22 cellular contexts compared by ENCODE assay signal in genomic region chr20:40815156-40816038, GRCh38.
"Had no signal": no experiment of that assay in that cellular context is flagged by ENCODE, and none has a peak within 500 bp of the region (broad histone marks: within the 10 kb centered on the region; RNA-seq: fewer than 3 reads in every experiment).

No MANE protein-coding gene starts in this region.

- ATAC-seq: natural killer cell; right cardiac atrium; stimulated activated effector memory CD8-positive, alpha-beta T cell treated with anti-CD3 and anti-CD28 coated beads, Interleukin-12 subunit alpha, Interleukin-12 subunit beta, amount 100 ng/mL, for 72 hours had no signal

- H3K4me1 ChIP-seq: colonic mucosa, esophagus squamous epithelium, parathyroid adenoma, sigmoid colon, testis, tibial artery, upper lobe of left lung had no signal

- H3K27ac ChIP-seq: colonic mucosa, esophagus squamous epithelium, neutrophil, parathyroid adenoma, sigmoid colon, testis, tibial artery, upper lobe of left lung had no signal

- H3K9me3 ChIP-seq: colonic mucosa, esophagus squamous epithelium, neutrophil, sigmoid colon, testis, tibial artery, upper lobe of left lung had no signal

- DNase-seq: colonic mucosa; dermis blood vessel endothelial cell; effector memory CD4-positive, alpha-beta T cell; erythroblast; esophagus squamous epithelium; foreskin melanocyte; hypothalamus; immature natural killer cell; natural killer cell; right cardiac atrium; sigmoid colon; stimulated activated CD4-positive, alpha-beta T cell treated with anti-CD3 and anti-CD28 coated beads, Interleukin-2, amount 100 ng/mL, for 24 hours; stimulated activated CD4-positive, alpha-beta T cell treated with anti-CD3 and anti-CD28 coated beads, Interleukin-4, amount 100 ng/mL, for 24 hours; stimulated activated naive CD4-positive, alpha-beta T cell treated with Interleukin-2 at 50 U/mL for 16 hours; substantia nigra; testis; tibial artery; upper lobe of left lung had no signal

- H3K36me3 ChIP-seq: colonic mucosa, esophagus squamous epithelium, neutrophil, sigmoid colon, tibial artery, upper lobe of left lung had no signal

- H2AFZ ChIP-seq: parathyroid adenoma had no signal

- H3K27me3 ChIP-seq: colonic mucosa, sigmoid colon, testis, tibial artery, upper lobe of left lung had no signal

- H3K4me3 ChIP-seq: colonic mucosa, esophagus squamous epithelium, lung, sigmoid colon, testis, tibial artery, upper lobe of left lung had no signal

- H3K9ac ChIP-seq: parathyroid adenoma had no signal
